1 cellular context compared by ENCODE assay signal in genomic region chr2:240968731-240969624, GRCh38.
TF ChIP-seq lines count a peak whose summit lies in the region.

No MANE protein-coding gene starts in this region.

TF ChIP-seq in K562, 482 proteins besides CTCF, POLR2A, EP300 and RAD21 (continued from another document):
- TF ChIP-seq HMGXB4 (CRISPR knock-in tag; IDR thresholded peaks at IDR 0.05) = no peak
- TF ChIP-seq ZNF174 (CRISPR knock-in tag; IDR thresholded peaks at IDR 0.05) = no peak
- no peak for TF ChIP-seq PYGO2 (tag; IDR thresholded peaks at IDR 0.05)
- TF ChIP-seq MIER1 (IDR thresholded peaks at IDR 0.05; ENCODE audit: low read depth) = no peak
- no peak for TF ChIP-seq GTF2F1 (IDR thresholded peaks at IDR 0.05; ENCODE audit: low read depth, low read length)
